ENCODE assay signal across 8 cellular contexts in the genomic region with DNA sequence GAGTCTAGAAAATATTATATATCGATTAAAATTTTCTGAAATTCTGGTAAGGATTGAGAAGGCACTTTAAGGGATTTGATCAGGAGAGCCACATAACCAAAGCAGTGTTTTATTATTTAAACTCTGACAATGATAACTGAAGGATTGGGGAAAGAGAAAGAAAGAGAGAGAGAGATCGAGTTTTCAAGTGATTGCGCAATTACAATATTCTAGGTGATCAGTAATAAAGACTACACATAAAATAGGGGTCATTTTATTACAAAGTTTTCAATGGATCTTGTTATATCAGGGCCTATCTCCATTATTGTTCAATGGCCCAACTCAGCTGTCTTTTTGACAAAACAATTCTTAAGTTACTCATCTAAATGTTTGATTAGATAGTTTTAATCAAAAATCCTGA.
"Had no signal": no experiment of that assay in that cellular context is flagged by ENCODE, and none has a peak within 500 bp of the region (broad histone marks: within the 10 kb centered on the region; RNA-seq: fewer than 3 reads in every experiment).

No MANE protein-coding gene starts in this region.

- H3K9ac ChIP-seq: GM23248 had no signal

- H3K27ac ChIP-seq: GM23248 had no signal

- H2AFZ ChIP-seq: GM23248 had no signal

- H3K4me3 ChIP-seq: GM23248 had no signal

- DNase-seq: GM23248, GOT3, H9, HCEC 1CT, Kasumi-1, KG1 had no signal

- FAIRE-seq: H54, HTR-8/SVneo had no signal
